In genomic region chr2:11437602-11438001, GRCh38 we compare ENCODE assay signal across 19 cellular contexts. TPM values are rescaled to one million over a fixed set of nuclear protein-coding genes. Genes with fewer than 3 reads are reported as not detected.
DNase-seq lines count a peak whose midpoint lies in the region; ATAC-seq and TF ChIP-seq lines count a peak whose summit lies in the region.
"Had no signal": no experiment of that assay in that cellular context is flagged by ENCODE, and none has a peak within 500 bp of the region (broad histone marks: within the 10 kb centered on the region; RNA-seq: fewer than 3 reads in every experiment).

No MANE protein-coding gene starts in this region.

- in situ Hi-C loops in G401 (cut with HindIII; ENCODE audit: low sequenced_read_pairs), result no loop called here

- TF ChIP-seq CTCF in AG10803 (conservative IDR thresholded peaks at IDR 0.05; ENCODE audit: low read length) (no peak), GM10266 (IDR thresholded peaks at IDR 0.05; ENCODE audit: control insufficient read depth, insufficient read depth, low read depth, missing control alignments) (no peak)

- DNase-seq in AG10803 (ENCODE audit: low read depth) (peak; percentile 32), G401 (ENCODE audit: low spot score) (peak; percentile 29), NCI-H524 treated with DMSO at 0.1 percent for 48 hours (lab: John Stamatoyannopoulos, UW) (peak; percentile 72), fibroblast of gingiva (ENCODE audit: low read depth) (peak; percentile 42), NCI-H748 treated with DMSO at 0.1 percent for 48 hours (lab: John Stamatoyannopoulos, UW) (no peak), SIG-M5 treated with dmso at 0.1 percent for 504 hours (lab: John Stamatoyannopoulos, UW; ENCODE audit: unreplicated experiment) (no peak), GM10266 (ENCODE audit: extremely low spot score) (no peak)
- DNase-seq: CD4-positive, alpha-beta memory T cell; DMS79; HFFc6; NCI-H1105; NCI-H2107; NCI-H345; NCI-H69; RPMI8226; SIG-M5; T-helper 17 cell had no signal

- no peak for ATAC-seq in GM21390 (IDR thresholded peaks at IDR 0.05; ENCODE audit: unreplicated experiment)
- ATAC-seq: T-helper 17 cell had no signal

- no peak overlapping the region for H3K4me3 ChIP-seq in AG10803 (ENCODE audit: low read length)
- H3K4me3 ChIP-seq: BLaER1 had no signal

RNA-seq across cellular contexts. Expression of gene E2F6, which starts 28.4 kb away (rescaled TPM):
- total RNA-seq in G401 (2014; rRNA removed; shearing (Covaris generic)), result 42.2 and 60.8 TPM in 2 replicates

Comparison
In these comparisons a context has a peak if more than half of its experiments do, and no peak if none do; other contexts are left out.
1. DNase-seq: peak in AG10803 (single experiment), G401 (single experiment), NCI-H524 treated with DMSO at 0.1 percent for 48 hours (single experiment) and fibroblast of gingiva (single experiment); none in NCI-H748 treated with DMSO at 0.1 percent for 48 hours (single experiment), SIG-M5 treated with dmso at 0.1 percent for 504 hours (single experiment) and GM10266 (single experiment).